Comparison of ENCODE assay signal across 1 cellular context in the genomic region with DNA sequence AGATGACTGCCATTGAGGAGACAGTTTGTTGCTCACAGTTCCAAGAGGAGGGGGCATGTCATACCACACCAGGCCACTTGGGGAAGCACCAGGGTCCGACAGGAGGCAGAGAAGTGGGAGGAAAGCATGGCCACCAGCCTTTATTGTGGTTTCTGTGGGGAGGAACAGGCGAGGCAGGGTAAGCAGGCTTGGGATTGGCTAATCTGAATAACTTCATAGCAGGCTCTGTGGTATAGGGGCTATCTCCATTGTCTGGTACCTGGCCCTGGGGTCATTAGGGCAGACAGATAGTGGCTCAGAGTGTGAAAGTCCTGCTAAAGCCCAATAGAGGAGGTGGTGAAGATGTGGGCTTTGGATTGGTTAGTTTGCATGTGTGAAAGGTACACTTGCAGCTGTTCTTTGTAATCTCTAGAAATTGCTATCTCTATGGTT.
TF ChIP-seq lines count a peak whose summit lies in the region.

No MANE protein-coding gene starts in this region.

TF ChIP-seq in GM23338, 12 proteins besides CTCF, POLR2A, EP300 and RAD21 (continued from another document):
- TF ChIP-seq, protein P1, sequence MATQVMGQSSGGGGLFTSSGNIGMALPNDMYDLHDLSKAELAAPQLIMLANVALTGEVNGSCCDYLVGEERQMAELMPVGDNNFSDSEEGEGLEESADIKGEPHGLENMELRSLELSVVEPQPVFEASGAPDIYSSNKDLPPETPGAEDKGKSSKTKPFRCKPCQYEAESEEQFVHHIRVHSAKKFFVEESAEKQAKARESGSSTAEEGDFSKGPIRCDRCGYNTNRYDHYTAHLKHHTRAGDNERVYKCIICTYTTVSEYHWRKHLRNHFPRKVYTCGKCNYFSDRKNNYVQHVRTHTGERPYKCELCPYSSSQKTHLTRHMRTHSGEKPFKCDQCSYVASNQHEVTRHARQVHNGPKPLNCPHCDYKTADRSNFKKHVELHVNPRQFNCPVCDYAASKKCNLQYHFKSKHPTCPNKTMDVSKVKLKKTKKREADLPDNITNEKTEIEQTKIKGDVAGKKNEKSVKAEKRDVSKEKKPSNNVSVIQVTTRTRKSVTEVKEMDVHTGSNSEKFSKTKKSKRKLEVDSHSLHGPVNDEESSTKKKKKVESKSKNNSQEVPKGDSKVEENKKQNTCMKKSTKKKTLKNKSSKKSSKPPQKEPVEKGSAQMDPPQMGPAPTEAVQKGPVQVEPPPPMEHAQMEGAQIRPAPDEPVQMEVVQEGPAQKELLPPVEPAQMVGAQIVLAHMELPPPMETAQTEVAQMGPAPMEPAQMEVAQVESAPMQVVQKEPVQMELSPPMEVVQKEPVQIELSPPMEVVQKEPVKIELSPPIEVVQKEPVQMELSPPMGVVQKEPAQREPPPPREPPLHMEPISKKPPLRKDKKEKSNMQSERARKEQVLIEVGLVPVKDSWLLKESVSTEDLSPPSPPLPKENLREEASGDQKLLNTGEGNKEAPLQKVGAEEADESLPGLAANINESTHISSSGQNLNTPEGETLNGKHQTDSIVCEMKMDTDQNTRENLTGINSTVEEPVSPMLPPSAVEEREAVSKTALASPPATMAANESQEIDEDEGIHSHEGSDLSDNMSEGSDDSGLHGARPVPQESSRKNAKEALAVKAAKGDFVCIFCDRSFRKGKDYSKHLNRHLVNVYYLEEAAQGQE (IDR thresholded peaks at IDR 0.05; ENCODE audit: unreplicated experiment), result no peak
- TF ChIP-seq STAT1 (IDR thresholded peaks at IDR 0.05; ENCODE audit: unreplicated experiment) (no peak), ZNF114 (CRISPR knock-in tag; IDR thresholded peaks at IDR 0.05) (no peak), EZH2phosphoT487 (IDR thresholded peaks at IDR 0.05; ENCODE audit: unreplicated experiment) (no peak)
